33 cellular contexts compared by ENCODE assay signal in genomic region chrX:19360903-19361302, GRCh38.
"Had no signal": no experiment of that assay in that cellular context is flagged by ENCODE, and none has a peak within 500 bp of the region (broad histone marks: within the 10 kb centered on the region; RNA-seq: fewer than 3 reads in every experiment).

No MANE protein-coding gene starts in this region.

- H3K4me1 ChIP-seq: ascending aorta, Peyer's patch, SJCRH30 had no signal

- ATAC-seq: activated CD8-positive, alpha-beta T cell treated with anti-CD3 and anti-CD28 coated beads, Interleukin-2, amount 10 ng/mL, durations not matched to agents 7 days and 5 days; PC-3 had no signal

- H3K9me3 ChIP-seq: ascending aorta, MG63, Peyer's patch, SJCRH30 had no signal

- H3K4me3 ChIP-seq: ascending aorta, MG63, Peyer's patch, SJCRH30, SK-N-MC had no signal

- H3K27me3 Mint-ChIP-seq: activated CD4-positive, alpha-beta T cell treated with anti-CD3 and anti-CD28 coated beads, Interleukin-2, amount 10 ng/mL, durations not matched to agents 24 days and 14 days; activated naive CD4-positive, alpha-beta T cell treated with anti-CD3 and anti-CD28 coated beads, Interleukin-2, amount 50 U/mL, for 24 hours; activated naive CD8-positive, alpha-beta T cell treated with anti-CD3 and anti-CD28 coated beads, Interleukin-2, amount 10 ng/mL, durations not matched to agents 7 days and 5 days; activated T-cell treated with anti-CD3 and anti-CD28 coated beads, Interleukin-2, amount 50 U/mL, for 24 hours had no signal

- H3K4me3 Mint-ChIP-seq: activated CD4-positive, alpha-beta T cell treated with anti-CD3 and anti-CD28 coated beads, Interleukin-2, amount 10 ng/mL, durations not matched to agents 24 days and 14 days; activated CD8-positive, alpha-beta T cell treated with anti-CD3 and anti-CD28 coated beads, Interleukin-2, amount 10 ng/mL, durations not matched to agents 7 days and 5 days; activated naive CD4-positive, alpha-beta T cell treated with anti-CD3 and anti-CD28 coated beads, Interleukin-2, amount 50 U/mL, for 24 hours; activated naive CD8-positive, alpha-beta T cell treated with anti-CD3 and anti-CD28 coated beads, Interleukin-2, amount 10 ng/mL, durations not matched to agents 7 days and 5 days; activated T-cell treated with anti-CD3 and anti-CD28 coated beads, Interleukin-2, amount 50 U/mL, for 24 hours had no signal

- H3K27me3 ChIP-seq: ascending aorta, MG63, Peyer's patch, SJCRH30 had no signal

- DNase-seq: activated CD4-positive, alpha-beta T cell treated with anti-CD3 and anti-CD28 coated beads, Interleukin-2, amount 10 ng/mL, durations not matched to agents 24 days and 14 days; activated CD4-positive, alpha-beta T cell treated with anti-CD3 and anti-CD28 coated beads, Interleukin-2, amount 50 U/mL, for 4 hours; activated CD8-positive, alpha-beta T cell treated with anti-CD3 and anti-CD28 coated beads, Interleukin-2, amount 10 ng/mL, durations not matched to agents 7 days and 5 days; activated gamma-delta T cell; activated naive CD4-positive, alpha-beta T cell treated with Interleukin-2 at 50 U/mL for 16 hours; activated naive CD8-positive, alpha-beta T cell treated with anti-CD3 and anti-CD28 coated beads, Interleukin-2, amount 10 ng/mL, durations not matched to agents 7 days and 5 days; activated T-cell treated with anti-CD3 and anti-CD28 coated beads, Interleukin-2, amount 50 U/mL, for 24 hours; amygdala; caudate nucleus; Kasumi-1; KG1; MG63; NCI-H1048; NCI-H1105 treated with DMSO at 0.1 percent for 48 hours; NCI-H1436; NCI-H1694; NCI-H1930; NCI-H2081 treated with DMSO at 0.1 percent for 48 hours; NCI-H446 treated with DMSO at 0.1 percent for 48 hours; NCI-H524; NCI-H69; NCI-H82; PC-3; Peyer's patch; RPMI8226; SHP77; SJCRH30; T-helper 1 cell; T1000 had no signal

- H3K9me3 Mint-ChIP-seq: activated CD4-positive, alpha-beta T cell treated with anti-CD3 and anti-CD28 coated beads, Interleukin-2, amount 10 ng/mL, durations not matched to agents 24 days and 14 days; activated naive CD4-positive, alpha-beta T cell treated with anti-CD3 and anti-CD28 coated beads, Interleukin-2, amount 50 U/mL, for 24 hours; activated T-cell treated with anti-CD3 and anti-CD28 coated beads, Interleukin-2, amount 50 U/mL, for 24 hours; activated T-helper 2 cell treated with anti-CD3 and anti-CD28 coated beads, Interferon-gamma antibody, Interleukin-2, Interleukin-4, amounts not matched to agents 10 μg/mL and 5 μg/mL and 100 μg/mL, durations not matched to agents 14 hours and 24 hours and 36 hours had no signal

- H3K4me1 Mint-ChIP-seq: activated CD4-positive, alpha-beta T cell treated with anti-CD3 and anti-CD28 coated beads, Interleukin-2, amount 10 ng/mL, durations not matched to agents 24 days and 14 days; activated naive CD4-positive, alpha-beta T cell treated with anti-CD3 and anti-CD28 coated beads, Interleukin-2, amount 50 U/mL, for 24 hours; activated naive CD8-positive, alpha-beta T cell treated with anti-CD3 and anti-CD28 coated beads, Interleukin-2, amount 10 ng/mL, durations not matched to agents 7 days and 5 days had no signal

- H3K27ac Mint-ChIP-seq: activated CD4-positive, alpha-beta T cell treated with anti-CD3 and anti-CD28 coated beads, Interleukin-2, amount 10 ng/mL, durations not matched to agents 24 days and 14 days; activated CD8-positive, alpha-beta T cell treated with anti-CD3 and anti-CD28 coated beads, Interleukin-2, amount 10 ng/mL, durations not matched to agents 7 days and 5 days; activated naive CD4-positive, alpha-beta T cell treated with anti-CD3 and anti-CD28 coated beads, Interleukin-2, amount 50 U/mL, for 24 hours; activated naive CD8-positive, alpha-beta T cell treated with anti-CD3 and anti-CD28 coated beads, Interleukin-2, amount 10 ng/mL, durations not matched to agents 7 days and 5 days; activated T-cell treated with anti-CD3 and anti-CD28 coated beads, Interleukin-2, amount 50 U/mL, for 24 hours; activated T-helper 2 cell treated with anti-CD3 and anti-CD28 coated beads, Interferon-gamma antibody, Interleukin-2, Interleukin-4, amounts not matched to agents 10 μg/mL and 5 μg/mL and 100 μg/mL, durations not matched to agents 14 hours and 24 hours and 36 hours had no signal

- H3K27ac ChIP-seq: ascending aorta, Peyer's patch, SJCRH30, SK-N-MC had no signal
